Comparison of ENCODE assay signal across 7 cellular contexts in the genomic region with DNA sequence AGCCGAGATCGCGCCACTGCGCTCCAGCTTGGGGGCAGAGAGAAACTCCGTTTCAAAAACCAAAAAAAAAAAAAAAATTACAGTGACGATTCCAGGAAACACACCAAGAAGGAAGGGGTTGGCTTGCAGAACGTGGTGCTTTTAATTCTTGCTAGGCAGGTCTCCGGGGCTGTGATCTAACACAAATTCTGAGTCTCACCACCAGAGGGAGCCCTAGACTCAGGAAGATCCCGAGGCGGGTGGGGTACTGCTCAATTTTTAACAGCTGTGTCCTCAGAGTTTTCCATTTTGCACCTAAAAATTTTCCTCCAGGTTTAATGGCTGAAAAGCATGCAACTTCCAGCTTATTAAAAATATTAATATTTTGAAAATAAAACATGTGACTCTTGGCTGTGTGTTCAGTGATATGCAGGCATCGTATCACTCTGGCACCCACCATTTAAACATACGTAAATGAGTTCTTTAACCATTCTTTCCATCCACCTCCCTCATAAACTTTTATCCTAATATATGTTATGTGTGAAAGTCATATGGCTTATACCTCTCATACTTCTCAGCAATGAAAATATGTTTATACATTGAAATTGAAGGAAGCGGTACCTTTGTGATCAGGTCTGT. TPM values are rescaled to one million over a fixed set of nuclear protein-coding genes. Genes with fewer than 3 reads are reported as not detected.
DNase-seq lines count a peak whose midpoint lies in the region; TF ChIP-seq lines count a peak whose summit lies in the region.

No MANE protein-coding gene starts in this region.

- H3K36me3 ChIP-seq in Peyer's patch = no peaks in the 10 kb centered on the region
- H3K36me3 ChIP-seq in neural progenitor cell = no peaks in the 10 kb centered on the region

- no peak overlapping the region for H3K27ac ChIP-seq in Peyer's patch
- no peak overlapping the region for H3K27ac ChIP-seq in neural progenitor cell
- no peak overlapping the region for H3K27ac ChIP-seq in substantia nigra (ENCODE audit: low read depth, low read length, poor library complexity, severe bottlenecking)

- H3K4me3 ChIP-seq in Peyer's patch (no peak overlapping the region), neural progenitor cell (no peak overlapping the region)

- no peak overlapping the region for H2AFZ ChIP-seq in neural progenitor cell (replicated peaks)

- H3K9ac ChIP-seq in neural progenitor cell = no peak overlapping the region

- peak in 1 of 2 donors; percentile 14 for TF ChIP-seq POLR2A in Peyer's patch (IDR thresholded peaks at IDR 0.05)

- no peaks in the 10 kb centered on the region for H3K4me1 Mint-ChIP-seq in neural progenitor cell

- no peak overlapping the region for H3K27ac Mint-ChIP-seq in neural progenitor cell

- H3K4me3 Mint-ChIP-seq in neural progenitor cell = no peak overlapping the region

- peaks cover 9% of the 10 kb centered on the region for H3F3A ChIP-seq in neural progenitor cell (ENCODE audit: low read depth)

- H3K4me2 ChIP-seq in neural progenitor cell = no peak overlapping the region

- peak; percentile 79 for TF ChIP-seq CTCF in GM12873 (IDR thresholded peaks at IDR 0.05; ENCODE audit: insufficient read depth, low read depth, low read length, missing control alignments)
- peak; percentile 63 to 91 (median 87) for TF ChIP-seq CTCF in Peyer's patch (IDR thresholded peaks at IDR 0.05)
- TF ChIP-seq CTCF in neural progenitor cell (IDR thresholded peaks at IDR 0.05) = peak; percentile 86

- no peaks in the 10 kb centered on the region for H3K4me1 ChIP-seq in Peyer's patch
- H3K4me1 ChIP-seq in neural progenitor cell = no peaks in the 10 kb centered on the region

- DNase-seq in HuH-7 (ENCODE audit: low spot score) (peak; percentile 74), Peyer's patch (peak in 2 of 3 donors; percentile 81 to 89), fibroblast of peridontal ligament (ENCODE audit: extremely low read depth) (peak; percentile 82), neural progenitor cell (ENCODE audit: low spot score) (peak; percentile 79), substantia nigra (lab: John Stamatoyannopoulos, UW) (peak in 38 of 49 donors; percentile 3 to 69 (median 36))
- peak; percentile 75 to 79 for DNase-seq in activated T-cell treated with anti-CD3 and anti-CD28 coated beads, Interleukin-2, amount 50 U/mL, for 48 hours

- no peaks in the 10 kb centered on the region for H3K36me3 Mint-ChIP-seq in neural progenitor cell

- H3K27me3 Mint-ChIP-seq in neural progenitor cell (ENCODE audit: insufficient read depth, low read depth) = peaks cover 7% of the 10 kb centered on the region

- H3K9me3 ChIP-seq in Peyer's patch = peaks cover 0 to 14% (median 1%) of the 10 kb centered on the region in 4 donors
- no peaks in the 10 kb centered on the region for H3K9me3 ChIP-seq in neural progenitor cell (ENCODE audit: low read depth)

- no peaks in the 10 kb centered on the region for H3K79me2 ChIP-seq in neural progenitor cell (ENCODE audit: low read depth)

- H3K9me3 Mint-ChIP-seq in neural progenitor cell = peaks cover 19% of the 10 kb centered on the region

- no peaks in the 10 kb centered on the region for H4K20me1 ChIP-seq in neural progenitor cell (ENCODE audit: low read depth)

- H3K27me3 ChIP-seq in Peyer's patch = no peaks in the 10 kb centered on the region
- H3K27me3 ChIP-seq in neural progenitor cell = no peaks in the 10 kb centered on the region

RNA-seq across cellular contexts. Expression of a gene that starts 26.5 kb away (rescaled TPM):
- 10 to 100 TPM; 66.4 to 90.8 (median 68.2) TPM for total RNA-seq in Peyer's patch
- 56.3 and 61.7 TPM in 2 replicates for total RNA-seq in neural progenitor cell (ENCODE audit: low replicate concordance)
